In the genomic region with DNA sequence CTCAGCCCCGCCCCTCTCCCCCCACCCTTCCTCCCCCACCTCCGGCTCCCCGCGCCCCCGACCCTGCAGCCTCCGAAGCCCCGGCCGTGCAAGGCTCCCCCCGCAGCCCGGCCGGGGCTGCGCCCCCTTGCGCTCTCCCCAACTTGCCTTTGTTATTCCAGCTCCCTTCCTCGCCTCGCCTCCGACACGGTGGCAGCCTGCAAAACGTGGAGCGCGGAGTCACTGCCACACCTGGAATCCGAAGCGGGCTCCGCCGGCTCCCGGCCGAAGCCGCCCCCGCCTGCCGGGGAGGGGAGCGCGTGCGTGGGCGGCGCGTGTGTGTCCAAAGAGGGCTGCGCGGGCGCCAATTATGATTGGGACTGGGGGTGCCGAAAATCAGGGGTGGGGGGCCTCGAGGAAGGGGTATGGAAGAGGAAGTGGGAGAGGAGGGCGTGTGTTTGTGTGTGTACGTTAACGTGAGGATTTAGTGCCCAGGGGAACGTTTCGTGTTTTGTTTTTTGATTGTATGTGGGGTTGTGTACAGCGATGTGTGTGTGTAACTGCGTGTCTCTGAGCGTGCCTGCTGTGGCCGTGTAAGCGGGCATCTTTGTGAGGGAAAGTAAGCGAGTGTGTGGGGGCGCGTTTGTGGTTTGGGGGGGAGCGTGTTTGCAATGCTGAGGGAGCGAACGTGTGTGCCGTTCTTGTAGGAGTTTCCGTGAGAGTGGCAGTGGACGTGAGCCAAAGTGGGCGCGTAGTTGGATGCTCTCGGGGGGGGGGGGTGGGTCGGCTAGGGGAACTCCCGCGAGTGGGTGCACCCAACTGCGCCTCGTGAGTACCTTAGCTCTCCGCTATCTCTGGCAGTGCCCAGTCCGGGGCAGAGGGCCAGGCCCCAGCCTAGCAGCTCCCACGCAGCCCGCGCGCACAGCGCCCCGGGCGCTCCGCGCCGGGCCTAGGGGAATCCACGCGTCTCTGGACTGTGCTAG, we compare ENCODE assay signal across 8 cellular contexts. TPM values are rescaled to one million over a fixed set of nuclear protein-coding genes. Genes with fewer than 3 reads are reported as not detected.
A peak's percentile ranks its signal among the peaks of the same experiment; 100 is the strongest.
DNase-seq lines count a peak whose midpoint lies in the region; ATAC-seq and TF ChIP-seq lines count a peak whose summit lies in the region.

No MANE protein-coding gene starts in this region.

- no peak for TF ChIP-seq EP300 in suprapubic skin (IDR thresholded peaks at IDR 0.05)

- H4K20me1 ChIP-seq in DOHH2 (ENCODE audit: control insufficient read depth, insufficient read depth, low read depth, low read length) (peaks cover 13% of the 10 kb centered on the region; the same call in 1 of the 2 replicates), SU-DHL-6 (ENCODE audit: low read depth, low read length) (no peaks in the 10 kb centered on the region), osteoblast (ENCODE audit: insufficient read depth, low read length) (peaks cover 21% of the 10 kb centered on the region)

- H3K4me3 Mint-ChIP-seq in activated naive CD8-positive, alpha-beta T cell treated with anti-CD3 and anti-CD28 coated beads, Interleukin-2, amount 50 U/mL, for 24 hours: peak overlapping the region; percentile 83

- H3K4me3 ChIP-seq in DOHH2 (ENCODE audit: low read length): peak overlapping the region; percentile 79
- peak overlapping the region; percentile 78 for H3K4me3 ChIP-seq in MG63
- peak overlapping the region; percentile 53 for H3K4me3 ChIP-seq in SU-DHL-6 (ENCODE audit: insufficient read depth, low read length, poor library complexity, severe bottlenecking)
- H3K4me3 ChIP-seq in osteoblast (ENCODE audit: insufficient read depth, low read length): peak overlapping the region; percentile 98
- H3K4me3 ChIP-seq in suprapubic skin: peak overlapping the region; percentile 74

- H3K9ac ChIP-seq in SU-DHL-6 (ENCODE audit: low read length): peak overlapping the region; percentile 38; the same call in 1 of the 2 replicates

- H3K4me1 ChIP-seq in DOHH2 (ENCODE audit: control insufficient read depth, low read length): peaks cover 34% of the 10 kb centered on the region
- peaks cover 22% of the 10 kb centered on the region for H3K4me1 ChIP-seq in osteoblast (ENCODE audit: insufficient read depth, low read length)
- peaks cover 36% of the 10 kb centered on the region for H3K4me1 ChIP-seq in suprapubic skin

- TF ChIP-seq CTCF in DOHH2 (IDR thresholded peaks at IDR 0.05; ENCODE audit: low read depth, low read length, poor library complexity, severe bottlenecking) (no peak), SU-DHL-6 (IDR thresholded peaks at IDR 0.05; ENCODE audit: insufficient read depth, low read length, poor library complexity, severe bottlenecking) (no peak), osteoblast (IDR thresholded peaks at IDR 0.05; ENCODE audit: extremely low read depth, low read depth, low read length) (peak; percentile 9), suprapubic skin (IDR thresholded peaks at IDR 0.05) (peak in 1 of 2 donors; percentile 13)

- H3K9me3 ChIP-seq in DOHH2 (ENCODE audit: control insufficient read depth, insufficient read depth, low read length) (no peaks in the 10 kb centered on the region), MG63 (no peaks in the 10 kb centered on the region), SU-DHL-6 (ENCODE audit: insufficient read depth, low read length) (no peaks in the 10 kb centered on the region), osteoblast (ENCODE audit: low read depth, low read length) (no peaks in the 10 kb centered on the region), suprapubic skin (no peaks in the 10 kb centered on the region)

- H3K27me3 ChIP-seq in DOHH2 (ENCODE audit: control insufficient read depth, low read length) (peaks cover 74% of the 10 kb centered on the region), MG63 (no peaks in the 10 kb centered on the region), SU-DHL-6 (ENCODE audit: low read length) (no peaks in the 10 kb centered on the region), osteoblast (ENCODE audit: insufficient read depth, low read length) (no peaks in the 10 kb centered on the region), suprapubic skin (no peaks in the 10 kb centered on the region)

- H3F3A ChIP-seq in DOHH2 (ENCODE audit: control insufficient read depth, insufficient read depth) (no peaks in the 10 kb centered on the region), SU-DHL-6 (ENCODE audit: insufficient read depth) (no peaks in the 10 kb centered on the region)

- no peak overlapping the region for H3K27ac ChIP-seq in DOHH2 (ENCODE audit: low read depth, low read length)
- no peak overlapping the region for H3K27ac ChIP-seq in SU-DHL-6 (ENCODE audit: low read depth, low read length)
- H3K27ac ChIP-seq in osteoblast (ENCODE audit: low read depth, low read length): peak overlapping the region; percentile 86
- H3K27ac ChIP-seq in suprapubic skin: peak overlapping the region; percentile 98

- H3K9me3 Mint-ChIP-seq in activated naive CD8-positive, alpha-beta T cell treated with anti-CD3 and anti-CD28 coated beads, Interleukin-2, amount 50 U/mL, for 24 hours: no peaks in the 10 kb centered on the region

- DNase-seq in MG63 (peak; percentile 90), Right ventricle myocardium superior (peak; percentile 93), osteoblast (ENCODE audit: insufficient read length, low spot score, missing footprints) (peak; percentile 98), suprapubic skin (ENCODE audit: low spot score in 2 of 2) (peak; percentile 91 to 93)
- peak; percentile 87 for DNase-seq in activated naive CD8-positive, alpha-beta T cell treated with anti-CD3 and anti-CD28 coated beads, Interleukin-2, amount 50 U/mL, for 24 hours

- peak overlapping the region; percentile 80 for H2AFZ ChIP-seq in SU-DHL-6 (ENCODE audit: low read depth, low read length, severe bottlenecking)
- H2AFZ ChIP-seq in osteoblast (ENCODE audit: low read length): peak overlapping the region; percentile 93

- ATAC-seq in activated naive CD8-positive, alpha-beta T cell treated with anti-CD3 and anti-CD28 coated beads, Interleukin-2, amount 50 U/mL, for 24 hours: no peak
- ATAC-seq in Right ventricle myocardium superior (ENCODE audit: poor library complexity): peak; percentile 40
- no peak for ATAC-seq in HG03095 (IDR thresholded peaks at IDR 0.05; ENCODE audit: unreplicated experiment)

- under 1% methylated on average over 57 of the region's 81 CpGs for WGBS in suprapubic skin

- H3K36me3 Mint-ChIP-seq in activated naive CD8-positive, alpha-beta T cell treated with anti-CD3 and anti-CD28 coated beads, Interleukin-2, amount 50 U/mL, for 24 hours (ENCODE audit: low read depth): no peaks in the 10 kb centered on the region

- peaks cover 6% of the 10 kb centered on the region for H3K27me3 Mint-ChIP-seq in activated naive CD8-positive, alpha-beta T cell treated with anti-CD3 and anti-CD28 coated beads, Interleukin-2, amount 50 U/mL, for 24 hours

- H3K27ac Mint-ChIP-seq in activated naive CD8-positive, alpha-beta T cell treated with anti-CD3 and anti-CD28 coated beads, Interleukin-2, amount 50 U/mL, for 24 hours: peak overlapping the region; percentile 65

- H3K4me1 Mint-ChIP-seq in activated naive CD8-positive, alpha-beta T cell treated with anti-CD3 and anti-CD28 coated beads, Interleukin-2, amount 50 U/mL, for 24 hours: peaks cover 40% of the 10 kb centered on the region

- H3K9me2 ChIP-seq in DOHH2 (replicated peaks; ENCODE audit: control insufficient read depth, low read length) (no peaks in the 10 kb centered on the region), SU-DHL-6 (replicated peaks; ENCODE audit: insufficient read depth, low read length) (no peaks in the 10 kb centered on the region)

- peak overlapping the region; percentile 87 for H3K4me2 ChIP-seq in DOHH2 (ENCODE audit: low read length)
- H3K4me2 ChIP-seq in SU-DHL-6 (ENCODE audit: low read depth, low read length, poor library complexity, severe bottlenecking): peak overlapping the region; percentile 78
- peak overlapping the region; percentile 99 for H3K4me2 ChIP-seq in osteoblast (ENCODE audit: insufficient read depth, low read length)

- intact Hi-C loops in Right ventricle myocardium superior (cut with DNase I): loop anchor here (5.0 kb wide), 3 partner anchors 95 to 765 kb away; no protein-coding TSS in a partner anchor

- no peak for TF ChIP-seq POLR2A in suprapubic skin (IDR thresholded peaks at IDR 0.05)

- no peaks in the 10 kb centered on the region for H3K79me2 ChIP-seq in DOHH2 (ENCODE audit: control insufficient read depth, low read length)
- no peaks in the 10 kb centered on the region for H3K79me2 ChIP-seq in SU-DHL-6 (ENCODE audit: insufficient read depth, low read length)
- H3K79me2 ChIP-seq in osteoblast (ENCODE audit: insufficient read depth, low read length): peaks cover 29% of the 10 kb centered on the region

- H3K36me3 ChIP-seq in DOHH2 (ENCODE audit: control insufficient read depth, low read length) (no peaks in the 10 kb centered on the region), MG63 (peaks cover 10% of the 10 kb centered on the region), SU-DHL-6 (ENCODE audit: low read length) (no peaks in the 10 kb centered on the region), osteoblast (ENCODE audit: insufficient read depth, low read length) (peaks cover 5% of the 10 kb centered on the region), suprapubic skin (no peaks in the 10 kb centered on the region)

RNA-seq across cellular contexts. Expression of a gene that starts 1.2 kb away (rescaled TPM):
- total RNA-seq in MG63 (2014; rRNA removed; shearing (Covaris generic); ENCODE audit: low replicate concordance): 9.5 and 22.4 TPM in 2 replicates
- total RNA-seq in Right ventricle myocardium superior (44.8 TPM), osteoblast (40.9 and 50.4 TPM in 2 replicates), suprapubic skin (100 to 1,000 TPM in 1 of 4 donors, 10 to 100 TPM in 3; 71.9 to 104 (median 79.5) TPM)

Comparison
In these comparisons a context has a peak if more than half of its experiments do, and no peak if none do; other contexts are left out.
1. H3K27ac ChIP-seq: peak in osteoblast (single experiment) and suprapubic skin (single experiment); none in DOHH2 (single experiment) and SU-DHL-6 (single experiment).
2. Peak in every context shown above with its lines, with median percentiles within 50 percentile points of each other: H3K4me2 ChIP-seq, H3K4me3 ChIP-seq and DNase-seq.